24 cellular contexts compared by ENCODE assay signal in the genomic region with DNA sequence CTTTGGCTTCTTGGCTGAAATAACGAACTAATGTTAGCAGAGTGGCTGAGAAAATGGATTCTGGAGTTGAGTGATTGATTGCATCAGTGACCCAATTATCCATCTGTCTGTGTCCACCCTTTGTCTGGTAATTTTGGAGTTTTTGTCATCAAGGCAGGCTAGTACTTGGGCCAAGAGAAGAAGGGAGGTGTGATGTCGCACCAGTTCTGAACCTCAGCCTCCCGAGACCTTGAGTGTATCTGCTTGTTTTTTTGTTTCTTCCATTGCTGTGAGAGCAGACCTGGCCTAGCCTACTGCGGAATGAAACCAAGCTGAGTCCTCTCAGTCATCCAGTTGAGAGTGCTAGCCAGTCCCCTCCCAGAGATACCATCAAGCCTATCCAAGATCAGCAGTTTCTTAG. TPM values are rescaled to one million over a fixed set of nuclear protein-coding genes. Genes with fewer than 3 reads are reported as not detected.
DNase-seq lines count a peak whose midpoint lies in the region; ATAC-seq and TF ChIP-seq lines count a peak whose summit lies in the region.
"Had no signal": no experiment of that assay in that cellular context is flagged by ENCODE, and none has a peak within 500 bp of the region (broad histone marks: within the 10 kb centered on the region; RNA-seq: fewer than 3 reads in every experiment).

No MANE protein-coding gene starts in this region.

- intact Hi-C loops in heart right ventricle (cut with DNase I), result no loop called here
- intact Hi-C loops in ascending aorta (cut with DNase I), result no loop called here

- no peaks in the 10 kb centered on the region for H3K27me3 Mint-ChIP-seq in GM23338 (ENCODE audit: insufficient read depth, low read depth, poor library complexity)
- no peaks in the 10 kb centered on the region for H3K27me3 Mint-ChIP-seq in WTC11 (ENCODE audit: low read depth)

- no peak overlapping the region for H3K56ac ChIP-seq in mesendoderm (ENCODE audit: low read length)

- H3K79me2 ChIP-seq in GM23338 (replicated peaks; ENCODE audit: insufficient read depth) (no peaks in the 10 kb centered on the region), mesendoderm (ENCODE audit: control insufficient read depth, insufficient read depth, low read length) (no peaks in the 10 kb centered on the region)

- H2AFZ ChIP-seq in GM23338, result peak overlapping the region; percentile 53; the same call in 1 of the 2 replicates

- H3K4me3 ChIP-seq in GM23338, result no peak overlapping the region
- H3K4me3 ChIP-seq in coronary artery, result peak overlapping the region; percentile 14
- H3K4me3 ChIP-seq in heart right ventricle, result peak overlapping the region in 2 of 10 donors; percentile 0 to 54
- no peak overlapping the region for H3K4me3 ChIP-seq in mesendoderm (ENCODE audit: low read length)
- no peak overlapping the region for H3K4me3 ChIP-seq in ascending aorta
- H3K4me3 ChIP-seq: BLaER1 treated with 17β-estradiol and CSF1 and Interleukin-3, amounts not matched to agents 10 nM and 100 nM; GM12878; MG63 had no signal

- no peak overlapping the region for H3K18ac ChIP-seq in mesendoderm (ENCODE audit: low read length)

- no peak overlapping the region for H3K9ac ChIP-seq in mesendoderm (ENCODE audit: low read length)
- H3K9ac ChIP-seq: BLaER1 treated with 17β-estradiol and CSF1 and Interleukin-3, amounts not matched to agents 10 nM and 100 nM had no signal

- H3K9me3 ChIP-seq in heart right ventricle (peaks cover 0 to 6% (median 0%) of the 10 kb centered on the region in 11 donors), ascending aorta (no peaks in the 10 kb centered on the region)
- H3K9me3 ChIP-seq: MG63 had no signal

- H3K36me3 Mint-ChIP-seq in GM23338 (ENCODE audit: low read depth), result no peaks in the 10 kb centered on the region
- H3K36me3 Mint-ChIP-seq in WTC11, result no peaks in the 10 kb centered on the region

- no peaks in the 10 kb centered on the region for H3K9me3 Mint-ChIP-seq in GM23338
- H3K9me3 Mint-ChIP-seq in WTC11, result peaks cover 4% of the 10 kb centered on the region; the same call in 1 of the 2 replicates

- no peaks in the 10 kb centered on the region for H3K79me1 ChIP-seq in mesendoderm (ENCODE audit: low read length)

- TF ChIP-seq CTCF in GM23338 (conservative IDR thresholded peaks at IDR 0.05; ENCODE audit: low read depth in 2 of 2) (no peak), coronary artery (IDR thresholded peaks at IDR 0.05) (no peak), heart right ventricle (IDR thresholded peaks at IDR 0.05) (no peak), ascending aorta (IDR thresholded peaks at IDR 0.05) (no peak), WTC11 (IDR thresholded peaks at IDR 0.05) (no peak)

- no peak overlapping the region for H4K5ac ChIP-seq in mesendoderm (ENCODE audit: low read length)

- no peak for DNase-seq in GM23338 (ENCODE audit: low spot score)
- DNase-seq in coronary artery (ENCODE audit: low spot score), result no peak
- DNase-seq in heart right ventricle, result no peak
- peak; percentile 18 for DNase-seq in mesendoderm
- no peak for DNase-seq in ascending aorta (ENCODE audit: low spot score in 2 of 2)
- no peak for DNase-seq in WTC11 (ENCODE audit: low spot score)
- no peak for DNase-seq in DMS53 treated with DMSO at 0.1 percent for 48 hours (lab: John Stamatoyannopoulos, UW; ENCODE audit: unreplicated experiment)
- DNase-seq: CD4-positive, alpha-beta T cell; DMS79; EL; GDM1; H7; KG1; MG63; NCI-H1105 treated with DMSO at 0.1 percent for 48 hours; NCI-H2029; NCI-H446; NCI-H524 treated with DMSO at 0.1 percent for 48 hours; NCI-H774; NK-92 treated with Interleukin-12 subunit alpha and Interleukin-12 subunit beta, amount 100 ng/mL, for 24 hours; PC-3 had no signal

- H3K9me2 ChIP-seq in GM23338 (ENCODE audit: insufficient read depth), result no peaks in the 10 kb centered on the region

- H2AK5ac ChIP-seq in mesendoderm (ENCODE audit: low read length), result no peak overlapping the region

- no peak overlapping the region for H2BK5ac ChIP-seq in mesendoderm (ENCODE audit: low read length)

- H3K27ac Mint-ChIP-seq in GM23338, result 0 out of 2 replicates have a peak overlapping the region, but pooled peaks have one; percentile 53
- no peak overlapping the region for H3K27ac Mint-ChIP-seq in WTC11
- H3K27ac Mint-ChIP-seq: CD4-positive, alpha-beta T cell had no signal

- ATAC-seq in GM23338 (no peak), heart right ventricle (peak in 7 of 8 donors; percentile 26 to 64 (median 54)), HG02884 (IDR thresholded peaks at IDR 0.05; ENCODE audit: unreplicated experiment) (no peak), WTC11 (no peak)
- ATAC-seq: GM12878, PC-3 had no signal

- H3K27ac ChIP-seq in GM23338 (ENCODE audit: low read depth) (no peak overlapping the region; the same call in 1 of the 2 replicates), coronary artery (no peak overlapping the region), heart right ventricle (peak overlapping the region in 2 of 10 donors; percentile 18 to 28), mesendoderm (ENCODE audit: low read depth, low read length) (no peak overlapping the region), ascending aorta (no peak overlapping the region)
- H3K27ac ChIP-seq: BLaER1 treated with 17β-estradiol and CSF1 and Interleukin-3, amounts not matched to agents 10 nM and 100 nM had no signal

- no peak overlapping the region for H3K23ac ChIP-seq in mesendoderm (ENCODE audit: low read length)

- H3K4me1 ChIP-seq in GM23338 (ENCODE audit: insufficient read depth) (no peaks in the 10 kb centered on the region), heart right ventricle (peaks cover 0 to 5% (median 0%) of the 10 kb centered on the region in 9 donors), mesendoderm (ENCODE audit: control insufficient read depth, low read depth, low read length) (no peaks in the 10 kb centered on the region), ascending aorta (no peaks in the 10 kb centered on the region)
- H3K4me1 ChIP-seq: BLaER1 treated with 17β-estradiol and CSF1 and Interleukin-3, amounts not matched to agents 10 nM and 100 nM had no signal

- H2BK120ac ChIP-seq in mesendoderm (ENCODE audit: low read depth, low read length), result no peak overlapping the region

- no peak overlapping the region for H2BK15ac ChIP-seq in mesendoderm (replicated peaks; ENCODE audit: low read depth)

- H3K4me1 Mint-ChIP-seq in GM23338 (no peaks in the 10 kb centered on the region), WTC11 (no peaks in the 10 kb centered on the region)

- POLR2A ChIA-PET in WTC11 (lab: Charles Lee), result no interaction called here

- CTCF ChIA-PET in WTC11 (lab: Charles Lee), result no interaction called here

- no peak overlapping the region for H4K8ac ChIP-seq in mesendoderm (ENCODE audit: low read depth, low read length)

- H3K27me3 ChIP-seq in GM23338 (ENCODE audit: insufficient read depth) (no peaks in the 10 kb centered on the region), heart right ventricle (no peaks in the 10 kb centered on the region), mesendoderm (ENCODE audit: insufficient read depth, low read length, poor library complexity) (no peaks in the 10 kb centered on the region), ascending aorta (no peaks in the 10 kb centered on the region)
- H3K27me3 ChIP-seq: BLaER1 treated with 17β-estradiol and CSF1 and Interleukin-3, amounts not matched to agents 10 nM and 100 nM; MG63 had no signal

- H3K4ac ChIP-seq in mesendoderm (ENCODE audit: low read depth, low read length), result no peak overlapping the region

- no peaks in the 10 kb centered on the region for H3F3A ChIP-seq in GM23338 (replicated peaks; ENCODE audit: low read depth)

- WGBS in heart right ventricle, 2 donors, result 78 to 81% methylated on average over 4 of the region's 4 CpGs
- no CpG with 5 or more reads among the region's 4 CpGs for WGBS in mesendoderm (ENCODE audit: extremely low coverage, insufficient coverage, low lambda C conversion rate)

- H4K20me1 ChIP-seq in GM23338 (replicated peaks; ENCODE audit: insufficient read depth), result no peaks in the 10 kb centered on the region
- H4K20me1 ChIP-seq: BLaER1 treated with 17β-estradiol and CSF1 and Interleukin-3, amounts not matched to agents 10 nM and 100 nM had no signal

- H3K4me2 ChIP-seq in GM23338 (no peak overlapping the region), mesendoderm (ENCODE audit: low read length) (no peak overlapping the region)
- H3K4me2 ChIP-seq: BLaER1 treated with 17β-estradiol and CSF1 and Interleukin-3, amounts not matched to agents 10 nM and 100 nM had no signal

- H3K36me3 ChIP-seq in GM23338 (ENCODE audit: insufficient read depth) (no peaks in the 10 kb centered on the region), heart right ventricle (peaks cover 0 to 18% (median 0%) of the 10 kb centered on the region in 9 donors), mesendoderm (ENCODE audit: control insufficient read depth, insufficient read depth, low read length) (no peaks in the 10 kb centered on the region), ascending aorta (no peaks in the 10 kb centered on the region)
- H3K36me3 ChIP-seq: BLaER1 treated with 17β-estradiol and CSF1 and Interleukin-3, amounts not matched to agents 10 nM and 100 nM; MG63 had no signal

- H3K4me3 Mint-ChIP-seq in GM23338 (no peak overlapping the region), WTC11 (no peak overlapping the region)
- H3K4me3 Mint-ChIP-seq: CD4-positive, alpha-beta T cell had no signal

TF ChIP-seq in GM23338, 12 proteins besides CTCF, POLR2A, EP300 and RAD21 (continues in another document):
- no peak for TF ChIP-seq EZH2 (IDR thresholded peaks at IDR 0.05; ENCODE audit: low read depth, unreplicated experiment)
- no peak for TF ChIP-seq ZNF114 (CRISPR knock-in tag; IDR thresholded peaks at IDR 0.05)

TF ChIP-seq in WTC11, 78 proteins besides CTCF, POLR2A, EP300 and RAD21 (continues in another document):
- TF ChIP-seq, protein P1, sequence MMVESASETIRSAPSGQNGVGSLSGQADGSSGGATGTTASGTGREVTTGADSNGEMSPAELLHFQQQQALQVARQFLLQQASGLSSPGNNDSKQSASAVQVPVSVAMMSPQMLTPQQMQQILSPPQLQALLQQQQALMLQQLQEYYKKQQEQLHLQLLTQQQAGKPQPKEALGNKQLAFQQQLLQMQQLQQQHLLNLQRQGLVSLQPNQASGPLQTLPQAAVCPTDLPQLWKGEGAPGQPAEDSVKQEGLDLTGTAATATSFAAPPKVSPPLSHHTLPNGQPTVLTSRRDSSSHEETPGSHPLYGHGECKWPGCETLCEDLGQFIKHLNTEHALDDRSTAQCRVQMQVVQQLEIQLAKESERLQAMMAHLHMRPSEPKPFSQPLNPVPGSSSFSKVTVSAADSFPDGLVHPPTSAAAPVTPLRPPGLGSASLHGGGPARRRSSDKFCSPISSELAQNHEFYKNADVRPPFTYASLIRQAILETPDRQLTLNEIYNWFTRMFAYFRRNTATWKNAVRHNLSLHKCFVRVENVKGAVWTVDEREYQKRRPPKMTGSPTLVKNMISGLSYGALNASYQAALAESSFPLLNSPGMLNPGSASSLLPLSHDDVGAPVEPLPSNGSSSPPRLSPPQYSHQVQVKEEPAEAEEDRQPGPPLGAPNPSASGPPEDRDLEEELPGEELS (CRISPR knock-in tag; IDR thresholded peaks at IDR 0.05), result no peak
- TF ChIP-seq EMX1 (CRISPR knock-in tag; IDR thresholded peaks at IDR 0.05), result no peak

RNA-seq across cellular contexts. Expression of gene ABCA8, which starts 4.5 kb away (rescaled TPM):
- not detected in 2 replicates for total RNA-seq in GM23338 (2014; rRNA removed; shearing (Covaris generic))
- polyA plus RNA-seq in GM23338 (2016; fragmentation: Nextera tagmentation; extraction: Ambion mirVana), result not detected in 2 replicates
- 10 to 100 TPM; 21.5 to 93.0 (median 35.7) TPM for total RNA-seq in heart right ventricle
- polyA plus RNA-seq in heart right ventricle, result 10 to 100 TPM; 10.1 to 46.6 TPM
- not detected for polyA plus RNA-seq in mesendoderm (2013, experiment 1 of 2)
- polyA plus RNA-seq in mesendoderm (2013, experiment 2 of 2), result not detected
- 69.6 TPM for total RNA-seq in ascending aorta
- total RNA-seq in WTC11 (2021), result 0.15 to 0.25 TPM (median 0.21 TPM) in 3 replicates
- total RNA-seq: CD4-positive, alpha-beta T cell; H7 had no signal

Comparison
In these comparisons a context has a peak if more than half of its experiments do, and no peak if none do; other contexts are left out.
1. ATAC-seq: peak in heart right ventricle (7 of 8); none in GM23338 (single experiment), HG02884 (single experiment) and WTC11 (single experiment).
2. RNA of gene ABCA8, which starts 4.5 kb away (total RNA-seq): 69.6 TPM in ascending aorta (single experiment) and 21.5 to 93.0 TPM in heart right ventricle; 0.15 to 0.25 TPM in WTC11 and not detected in GM23338; every median in the first group is over 10 times any median in the second.